Comparison of ENCODE assay signal across 10 cellular contexts in genomic region chr7:136874393-136875032, GRCh38. TPM values are rescaled to one million over a fixed set of nuclear protein-coding genes. Genes with fewer than 3 reads are reported as not detected.
DNase-seq lines count a peak whose midpoint lies in the region; ATAC-seq and TF ChIP-seq lines count a peak whose summit lies in the region.
"Had no signal": no experiment of that assay in that cellular context is flagged by ENCODE, and none has a peak within 500 bp of the region (broad histone marks: within the 10 kb centered on the region; RNA-seq: fewer than 3 reads in every experiment).

No MANE protein-coding gene starts in this region.

- H3K9ac ChIP-seq in mammary epithelial cell (ENCODE audit: insufficient read depth, low read length) = no peak overlapping the region

- H3K4me1 ChIP-seq in mammary epithelial cell (ENCODE audit: insufficient read depth, low read length) = no peaks in the 10 kb centered on the region

- H3K9me3 Mint-ChIP-seq in neural crest cell = no peaks in the 10 kb centered on the region
- no peaks in the 10 kb centered on the region for H3K9me3 Mint-ChIP-seq in stimulated activated naive B cell treated with anti-CD40 and anti-IgM and Interleukin-4, amounts not matched to agents 10 μg/mL and 1 μg/mL and 100 μg/mL, for 72 hours
- H3K9me3 Mint-ChIP-seq: activated naive CD8-positive, alpha-beta T cell treated with anti-CD3 and anti-CD28 coated beads, Interleukin-2, amount 10 ng/mL, durations not matched to agents 7 days and 5 days had no signal

- in situ Hi-C loops in mammary epithelial cell (cut with MboI; ENCODE audit: low sequenced_read_pairs in 2 of 2) = no loop called here

- intact Hi-C loops in mammary epithelial cell (cut with micrococcal nuclease) = no loop called here

- ATAC-seq in stimulated activated naive B cell treated with anti-CD40 and anti-IgM and Interleukin-4, amounts not matched to agents 10 μg/mL and 1 μg/mL and 100 μg/mL, for 72 hours (replicated peaks) = no peak
- no peak for ATAC-seq in GM21515 (IDR thresholded peaks at IDR 0.05; ENCODE audit: unreplicated experiment)

- 4% methylated on average over 2 of the region's 2 CpGs for WGBS in mammary epithelial cell (ENCODE audit: low coverage, missing lambda C conversion rate)

- no peak overlapping the region for H3K4me3 ChIP-seq in mammary epithelial cell (replicated peaks in 1 of 3; ENCODE audit: insufficient read depth in 1 of 3, low read depth in 2 of 3, low read length in 3 of 3)

- no peaks in the 10 kb centered on the region for H3K36me3 ChIP-seq in mammary epithelial cell (ENCODE audit: insufficient read depth, low read length)

- H4K20me1 ChIP-seq in mammary epithelial cell (ENCODE audit: insufficient read depth, low read length) = no peaks in the 10 kb centered on the region

- H3K27me3 Mint-ChIP-seq in neural crest cell (ENCODE audit: low read depth) = peaks cover 55% of the 10 kb centered on the region
- H3K27me3 Mint-ChIP-seq in stimulated activated naive B cell treated with anti-CD40 and anti-IgM and Interleukin-4, amounts not matched to agents 10 μg/mL and 1 μg/mL and 100 μg/mL, for 72 hours = peaks cover 14 to 26% of the 10 kb centered on the region in 2 donors

- H2AFZ ChIP-seq in mammary epithelial cell (ENCODE audit: low read depth, low read length) = no peak overlapping the region

- no peaks in the 10 kb centered on the region for H3K36me3 Mint-ChIP-seq in neural crest cell (ENCODE audit: low read depth)
- H3K36me3 Mint-ChIP-seq in stimulated activated naive B cell treated with anti-CD40 and anti-IgM and Interleukin-4, amounts not matched to agents 10 μg/mL and 1 μg/mL and 100 μg/mL, for 72 hours = no peaks in the 10 kb centered on the region
- H3K36me3 Mint-ChIP-seq: activated naive CD8-positive, alpha-beta T cell treated with anti-CD3 and anti-CD28 coated beads, Interleukin-2, amount 10 ng/mL, durations not matched to agents 7 days and 5 days had no signal

- H3K4me1 Mint-ChIP-seq in neural crest cell = peaks cover 8% of the 10 kb centered on the region
- peaks cover 3 to 5% of the 10 kb centered on the region in 2 donors for H3K4me1 Mint-ChIP-seq in stimulated activated naive B cell treated with anti-CD40 and anti-IgM and Interleukin-4, amounts not matched to agents 10 μg/mL and 1 μg/mL and 100 μg/mL, for 72 hours
- H3K4me1 Mint-ChIP-seq: activated naive CD8-positive, alpha-beta T cell treated with anti-CD3 and anti-CD28 coated beads, Interleukin-2, amount 10 ng/mL, durations not matched to agents 7 days and 5 days; naive B cell had no signal

- H3K4me3 Mint-ChIP-seq in neural crest cell = no peak overlapping the region
- H3K4me3 Mint-ChIP-seq in stimulated activated naive B cell treated with anti-CD40 and anti-IgM and Interleukin-4, amounts not matched to agents 10 μg/mL and 1 μg/mL and 100 μg/mL, for 72 hours = no peak overlapping the region
- H3K4me3 Mint-ChIP-seq: activated naive CD8-positive, alpha-beta T cell treated with anti-CD3 and anti-CD28 coated beads, Interleukin-2, amount 10 ng/mL, durations not matched to agents 7 days and 5 days; naive B cell had no signal

- peak; percentile 42 to 63 for TF ChIP-seq CTCF in mammary epithelial cell (conservative IDR thresholded peaks at IDR 0.05 in 1 of 2, IDR thresholded peaks at IDR 0.05 in 1 of 2; ENCODE audit: extremely low read depth in 1 of 2, insufficient read depth in 1 of 2, low read depth in 1 of 2, low read length in 2 of 2)
- TF ChIP-seq CTCF in neural crest cell (conservative IDR thresholded peaks at IDR 0.05) = peak; percentile 65

- H3K4me2 ChIP-seq in mammary epithelial cell (ENCODE audit: insufficient read depth, low read depth, low read length) = no peak overlapping the region

- H3K9me3 ChIP-seq in mammary epithelial cell (replicated peaks; ENCODE audit: insufficient read depth, low read length) = no peaks in the 10 kb centered on the region

- CTCF ChIA-PET in mammary epithelial cell (lab: Charles Lee; ENCODE audit: low non-redundant PET) = interaction anchor here (0.6 to 0.7 kb wide), 2 partner anchors 346 to 468 kb away, joined by 3 to 11 read pairs; no protein-coding TSS in a partner anchor

- BruUV-seq in mammary epithelial cell (replicated peaks; lab: Mats Ljungman, UMichigan) = no TSS peak

- no peak overlapping the region for H3K27ac ChIP-seq in mammary epithelial cell (ENCODE audit: insufficient read depth, low read depth, low read length)

- DNase-seq in DMS 273 (lab: John Stamatoyannopoulos, UW; ENCODE audit: unreplicated experiment) (peak; percentile 66), DMS 273 treated with DMSO at 0.1 percent for 48 hours (lab: John Stamatoyannopoulos, UW) (no peak), NCI-H2029 (lab: John Stamatoyannopoulos, UW) (peak; percentile 17), mammary epithelial cell (no peak), neural crest cell (ENCODE audit: low read depth, low spot score) (no peak), ureter (ENCODE audit: low spot score) (no peak)
- no peak for DNase-seq in stimulated activated naive B cell treated with anti-CD40 and anti-IgM and Interleukin-4, amounts not matched to agents 10 μg/mL and 1 μg/mL and 100 μg/mL, for 72 hours
- DNase-seq: activated naive CD8-positive, alpha-beta T cell treated with anti-CD3 and anti-CD28 coated beads, Interleukin-2, amount 10 ng/mL, durations not matched to agents 7 days and 5 days; naive B cell had no signal

- dilution Hi-C loops in mammary epithelial cell (cut with HindIII; ENCODE audit: low sequenced_read_pairs) = no loop called here

- no peak overlapping the region for H3K27ac Mint-ChIP-seq in neural crest cell (ENCODE audit: unreplicated experiment)
- H3K27ac Mint-ChIP-seq in stimulated activated naive B cell treated with anti-CD40 and anti-IgM and Interleukin-4, amounts not matched to agents 10 μg/mL and 1 μg/mL and 100 μg/mL, for 72 hours = no peak overlapping the region
- H3K27ac Mint-ChIP-seq: activated naive CD8-positive, alpha-beta T cell treated with anti-CD3 and anti-CD28 coated beads, Interleukin-2, amount 10 ng/mL, durations not matched to agents 7 days and 5 days; naive B cell had no signal

- H3K27me3 ChIP-seq in mammary epithelial cell (ENCODE audit: insufficient read depth, low read length) = peaks cover 30% of the 10 kb centered on the region

- no peaks in the 10 kb centered on the region for H3K79me2 ChIP-seq in mammary epithelial cell (ENCODE audit: insufficient read depth, low read length)

RNA-seq across cellular contexts. Expression of gene CHRM2, which starts 6.1 kb away (rescaled TPM):
- total RNA-seq in mammary epithelial cell = not detected
- not detected for polyA plus RNA-seq in mammary epithelial cell
- polyA minus RNA-seq in mammary epithelial cell = not detected
- 0.14 TPM in 2 replicates for total RNA-seq in neural crest cell
- total RNA-seq in ureter = 0.81 TPM
- total RNA-seq: activated naive CD8-positive, alpha-beta T cell treated with anti-CD3 and anti-CD28 coated beads, Interleukin-2, amount 10 ng/mL, durations not matched to agents 7 days and 5 days had no signal

Comparison
In these comparisons a context has a peak if more than half of its experiments do, and no peak if none do; other contexts are left out.
1. DNase-seq: peak in DMS 273 (single experiment) and NCI-H2029 (single experiment); none in DMS 273 treated with DMSO at 0.1 percent for 48 hours (single experiment), mammary epithelial cell (single experiment), neural crest cell (single experiment), stimulated activated naive B cell treated with anti-CD40 and anti-IgM and Interleukin-4, amounts not matched to agents 10 μg/mL and 1 μg/mL and 100 μg/mL, for 72 hours (single experiment) and ureter (single experiment).